8 cellular contexts compared by ENCODE assay signal in the genomic region with DNA sequence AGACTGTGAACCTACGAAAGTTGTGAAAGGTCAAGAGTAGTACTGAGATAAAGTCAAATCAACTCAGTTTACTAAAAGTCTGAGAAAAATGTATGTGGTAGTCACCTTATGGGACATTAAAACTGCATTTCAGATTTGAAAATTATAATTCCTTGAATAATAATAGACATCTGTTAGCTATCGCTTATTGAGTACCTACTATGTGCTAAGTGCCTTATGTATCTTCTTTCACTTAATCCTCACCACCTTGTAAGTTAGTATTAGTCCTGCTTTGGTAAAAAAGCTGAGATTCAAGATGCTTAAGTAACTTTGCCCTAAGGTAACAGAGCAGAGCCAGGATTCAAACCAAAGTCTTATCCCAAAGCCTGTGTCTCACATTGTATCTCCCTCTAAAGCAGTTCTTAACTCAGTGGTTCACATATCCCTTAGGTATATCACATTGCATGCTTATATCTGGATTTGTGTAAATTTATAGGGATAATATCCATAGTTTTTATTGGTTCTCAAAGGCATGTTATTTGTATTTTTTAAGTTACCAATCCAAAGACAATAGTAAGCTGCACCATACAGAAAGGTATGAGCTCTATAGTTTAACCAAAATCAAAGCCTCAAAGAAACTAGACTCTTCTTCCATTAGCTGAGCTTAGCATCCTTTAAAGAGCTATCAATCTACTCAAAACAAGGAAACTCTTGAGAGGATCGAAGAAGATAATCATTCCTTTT. TPM values are rescaled to one million over a fixed set of nuclear protein-coding genes. Genes with fewer than 3 reads are reported as not detected.
DNase-seq lines count a peak whose midpoint lies in the region; TF ChIP-seq lines count a peak whose summit lies in the region.

No MANE protein-coding gene starts in this region.

- H2AFZ ChIP-seq in mesenchymal stem cell (ENCODE audit: low read depth, low read length) = no peak overlapping the region

- H3K27me3 ChIP-seq in mesenchymal stem cell (ENCODE audit: control insufficient read depth in 1 of 2, insufficient read depth in 1 of 2, low read length in 2 of 2) = no peaks in the 10 kb centered on the region

- H3K27ac Mint-ChIP-seq in activated naive CD4-positive, alpha-beta T cell treated with anti-CD3 and anti-CD28 coated beads, Interleukin-2, amount 50 U/mL, for 24 hours = peak overlapping the region; percentile 92

- H4K91ac ChIP-seq in mesenchymal stem cell (ENCODE audit: low read length) = no peak overlapping the region

- in situ Hi-C loops in astrocyte of the spinal cord (cut with HindIII; ENCODE audit: low sequenced_read_pairs) = no loop called here

- DNase-seq in activated naive CD4-positive, alpha-beta T cell treated with Interleukin-2 at 50 U/mL for 16 hours = no peak
- no peak for DNase-seq in astrocyte of the spinal cord (ENCODE audit: low read depth, low spot score)
- DNase-seq in mesenchymal stem cell = no peak
- no peak for DNase-seq in NCI-H187 treated with DMSO at 0.1 percent for 48 hours (lab: John Stamatoyannopoulos, UW)
- DNase-seq in HPDE6-E6E7 (ENCODE audit: extremely low spot score) = no peak
- no peak for DNase-seq in activated CD8-positive, alpha-beta memory T cell treated with anti-CD3 and anti-CD28 coated beads, Interleukin-2, amount 50 U/mL, for 4 hours

- H3K18ac ChIP-seq in mesenchymal stem cell (ENCODE audit: low read depth in 1 of 2, low read length in 2 of 2) = no peak overlapping the region

- H3K23ac ChIP-seq in mesenchymal stem cell (ENCODE audit: low read length in 2 of 2) = no peak overlapping the region

- peaks cover 20% of the 10 kb centered on the region for H3K36me3 Mint-ChIP-seq in activated naive CD4-positive, alpha-beta T cell treated with anti-CD3 and anti-CD28 coated beads, Interleukin-2, amount 50 U/mL, for 24 hours

- H3K4me1 ChIP-seq in mesenchymal stem cell (ENCODE audit: control insufficient read depth, insufficient read depth, low read depth, low read length) (peaks cover 3% of the 10 kb centered on the region), urinary bladder (ENCODE audit: insufficient read depth) (peaks cover 4% of the 10 kb centered on the region)

- no peak for TF ChIP-seq CTCF in astrocyte of the spinal cord (IDR thresholded peaks at IDR 0.05; ENCODE audit: low read depth, low read length)

- peaks cover 4% of the 10 kb centered on the region for H3K9me3 Mint-ChIP-seq in activated naive CD4-positive, alpha-beta T cell treated with anti-CD3 and anti-CD28 coated beads, Interleukin-2, amount 50 U/mL, for 24 hours

- 82% methylated on average over 2 of the region's 3 CpGs for WGBS in mesenchymal stem cell
- 68% methylated on average over 3 of the region's 3 CpGs for WGBS in urinary bladder

- H3K4me1 Mint-ChIP-seq in activated naive CD4-positive, alpha-beta T cell treated with anti-CD3 and anti-CD28 coated beads, Interleukin-2, amount 50 U/mL, for 24 hours = peaks cover 52% of the 10 kb centered on the region

- no peak overlapping the region for H2AK5ac ChIP-seq in mesenchymal stem cell (ENCODE audit: low read length, severe bottlenecking)

- no peaks in the 10 kb centered on the region for H3K9me3 ChIP-seq in mesenchymal stem cell (ENCODE audit: control insufficient read depth, low read length)

- no peak overlapping the region for H3K4ac ChIP-seq in mesenchymal stem cell (ENCODE audit: low read depth in 1 of 2, low read length in 2 of 2)

- H3K9ac ChIP-seq in mesenchymal stem cell (ENCODE audit: low read length) = peak overlapping the region; percentile 96

- H3K36me3 ChIP-seq in mesenchymal stem cell (ENCODE audit: control insufficient read depth in 1 of 2, insufficient read depth in 2 of 2, low read depth in 1 of 2, low read length in 2 of 2) = peaks cover 8 to 21% of the 10 kb centered on the region in 2 experiments
- no peaks in the 10 kb centered on the region for H3K36me3 ChIP-seq in urinary bladder (ENCODE audit: insufficient read depth)

- H3K27ac ChIP-seq in mesenchymal stem cell (ENCODE audit: low read length, poor library complexity, severe bottlenecking) (no peak overlapping the region), urinary bladder (ENCODE audit: low read depth) (no peak overlapping the region)

- H3K14ac ChIP-seq in mesenchymal stem cell (ENCODE audit: low read length in 2 of 2) = no peak overlapping the region

- H4K8ac ChIP-seq in mesenchymal stem cell (ENCODE audit: low read length) = no peak overlapping the region

- H2BK120ac ChIP-seq in mesenchymal stem cell (ENCODE audit: low read depth, low read length) = no peak overlapping the region

- no peak overlapping the region for H2BK15ac ChIP-seq in mesenchymal stem cell (ENCODE audit: low read depth, poor library complexity, severe bottlenecking)

- peak overlapping the region; percentile 58 for H3K4me3 ChIP-seq in astrocyte of the spinal cord (ENCODE audit: low read depth, low read length)
- peak overlapping the region in 1 of 2 experiments; percentile 91 for H3K4me3 ChIP-seq in mesenchymal stem cell (ENCODE audit: insufficient read depth in 1 of 2, low read depth in 1 of 2, low read length in 2 of 2)
- H3K4me3 ChIP-seq in urinary bladder (ENCODE audit: low read depth, low read length) = peak overlapping the region; percentile 91

- peak overlapping the region; percentile 10 for H3K4me2 ChIP-seq in mesenchymal stem cell (ENCODE audit: low read length, poor library complexity, severe bottlenecking)

- H3K27me3 Mint-ChIP-seq in activated naive CD4-positive, alpha-beta T cell treated with anti-CD3 and anti-CD28 coated beads, Interleukin-2, amount 50 U/mL, for 24 hours = no peaks in the 10 kb centered on the region

- no peak overlapping the region for H2BK12ac ChIP-seq in mesenchymal stem cell (ENCODE audit: low read length in 2 of 2)

- peaks cover 23% of the 10 kb centered on the region for H3K79me1 ChIP-seq in mesenchymal stem cell (replicated peaks; ENCODE audit: low read length, poor library complexity, severe bottlenecking)

- peak overlapping the region; percentile 96 for H3K4me3 Mint-ChIP-seq in activated naive CD4-positive, alpha-beta T cell treated with anti-CD3 and anti-CD28 coated beads, Interleukin-2, amount 50 U/mL, for 24 hours

- no peak overlapping the region for H2BK5ac ChIP-seq in mesenchymal stem cell (ENCODE audit: low read depth, low read length, poor library complexity, severe bottlenecking)

RNA-seq across cellular contexts. Expression of a gene that starts 0.9 kb away (rescaled TPM):
- polyA plus RNA-seq in mesenchymal stem cell (2013, experiment 1 of 2) = 17.6 TPM
- polyA plus RNA-seq in mesenchymal stem cell (2013, experiment 2 of 2) = 18.1 TPM
- 26.9 TPM for total RNA-seq in urinary bladder
- 36.8 TPM for polyA plus RNA-seq in urinary bladder

RNA-seq across cellular contexts. Expression of a gene that starts 22.5 kb away (rescaled TPM):
- not detected for polyA plus RNA-seq in mesenchymal stem cell (2013, experiment 1 of 2)
- not detected for polyA plus RNA-seq in mesenchymal stem cell (2013, experiment 2 of 2)
- total RNA-seq in urinary bladder = 2.9 TPM
- polyA plus RNA-seq in urinary bladder = not detected
